Comparison of ENCODE assay signal across 9 cellular contexts in genomic region chr2:200156140-200156858, GRCh38.
A peak's percentile ranks its signal among the peaks of the same experiment; 100 is the strongest.
DNase-seq lines count a peak whose midpoint lies in the region; ATAC-seq and TF ChIP-seq lines count a peak whose summit lies in the region.
"Had no signal": no experiment of that assay in that cellular context is flagged by ENCODE, and none has a peak within 500 bp of the region (broad histone marks: within the 10 kb centered on the region; RNA-seq: fewer than 3 reads in every experiment).

No MANE protein-coding gene starts in this region.

- TF ChIP-seq CTCF in Calu3 (IDR thresholded peaks at IDR 0.05; ENCODE audit: unreplicated experiment) (no peak), ovary (IDR thresholded peaks at IDR 0.05) (no peak)

- H3K9me3 ChIP-seq in SJSA1 (replicated peaks), result no peaks in the 10 kb centered on the region; the same call in none of the 2 replicates
- H3K9me3 ChIP-seq in ovary, result no peaks in the 10 kb centered on the region

- peaks cover 16% of the 10 kb centered on the region for H3K4me1 ChIP-seq in SJSA1 (replicated peaks)
- H3K4me1 ChIP-seq in ovary (ENCODE audit: insufficient read depth), result no peaks in the 10 kb centered on the region

- no peaks in the 10 kb centered on the region for H3K36me3 Mint-ChIP-seq in Calu3 (ENCODE audit: insufficient read depth, unreplicated experiment)
- no peaks in the 10 kb centered on the region for H3K36me3 Mint-ChIP-seq in T-helper 2 cell treated with Interferon-gamma antibody and Interleukin-4, amounts not matched to agents 5 μg/mL and 100 μg/mL, for 36 hours (ENCODE audit: low read depth)
- peaks cover 8% of the 10 kb centered on the region for H3K36me3 Mint-ChIP-seq in natural killer cell treated with Interleukin-12 subunit alpha and Interleukin-12 subunit beta and Interleukin-15 and Interleukin-18, amount 100 ng/mL, for 72 hours

- H3K9me3 Mint-ChIP-seq in Calu3 (ENCODE audit: low read depth, unreplicated experiment), result peaks cover 9% of the 10 kb centered on the region
- H3K9me3 Mint-ChIP-seq in T-helper 2 cell treated with Interferon-gamma antibody and Interleukin-4, amounts not matched to agents 5 μg/mL and 100 μg/mL, for 36 hours, result peaks cover 8% of the 10 kb centered on the region
- peaks cover 6% of the 10 kb centered on the region for H3K9me3 Mint-ChIP-seq in natural killer cell treated with Interleukin-12 subunit alpha and Interleukin-12 subunit beta and Interleukin-15 and Interleukin-18, amount 100 ng/mL, for 72 hours

- TF ChIP-seq EP300 in ovary (IDR thresholded peaks at IDR 0.05), result no peak

- no peaks in the 10 kb centered on the region for H3K27me3 Mint-ChIP-seq in Calu3 (ENCODE audit: unreplicated experiment)
- no peaks in the 10 kb centered on the region for H3K27me3 Mint-ChIP-seq in T-helper 2 cell treated with Interferon-gamma antibody and Interleukin-4, amounts not matched to agents 5 μg/mL and 100 μg/mL, for 36 hours (ENCODE audit: low read depth)
- H3K27me3 Mint-ChIP-seq in natural killer cell treated with Interleukin-12 subunit alpha and Interleukin-12 subunit beta and Interleukin-15 and Interleukin-18, amount 100 ng/mL, for 72 hours, result peaks cover 6 to 9% of the 10 kb centered on the region in 2 donors

- H3K27me3 ChIP-seq in SJSA1 (replicated peaks) (no peaks in the 10 kb centered on the region), ovary (no peaks in the 10 kb centered on the region)

- CTCF ChIA-PET in Calu3 (lab: Charles Lee), result interaction anchor here (0.6 to 0.7 kb wide), 3 partner anchors 187 to 493 kb away, joined by 4 to 9 read pairs (median 4); no protein-coding TSS in a partner anchor

- H3K4me3 ChIP-seq in SJSA1 (peak overlapping the region; percentile 28), ovary (peak overlapping the region; percentile 25)

- H3K27ac ChIP-seq in SJSA1 (no peak overlapping the region), ovary (no peak overlapping the region)

- BruUV-seq in Calu3 (replicated peaks; lab: Mats Ljungman, UMichigan), result no TSS peak

- no peak for ATAC-seq in HG03108 (IDR thresholded peaks at IDR 0.05; ENCODE audit: unreplicated experiment)
- ATAC-seq in natural killer cell treated with Interleukin-12 subunit alpha and Interleukin-12 subunit beta and Interleukin-15 and Interleukin-18, amount 100 ng/mL, for 72 hours, result no peak

- DNase-seq in Calu3 (peak; percentile 59), SJSA1 (ENCODE audit: low read depth in 1 of 2, low spot score in 2 of 2) (peak in 1 of 2 experiments; percentile 57), fibroblast of peridontal ligament (ENCODE audit: extremely low read depth) (peak; percentile 96), ovary (peak in 2 of 5 donors; percentile 25 to 56)
- DNase-seq in T-helper 2 cell treated with Interferon-gamma antibody and Interleukin-4, amounts not matched to agents 5 μg/mL and 100 μg/mL, for 36 hours (ENCODE audit: low spot score), result no peak
- no peak for DNase-seq in natural killer cell treated with Interleukin-12 subunit alpha and Interleukin-12 subunit beta and Interleukin-15 and Interleukin-18, amount 100 ng/mL, for 72 hours (ENCODE audit: low spot score)
- DNase-seq in activated effector memory CD4-positive, alpha-beta T cell treated with anti-CD3 and anti-CD28 coated beads, Interleukin-2, amount 50 U/mL, for 16 hours, result no peak
- DNase-seq: H7 had no signal

- TF ChIP-seq POLR2A in ovary (IDR thresholded peaks at IDR 0.05), result no peak

- H3K4me1 Mint-ChIP-seq in Calu3 (ENCODE audit: low read depth, unreplicated experiment), result peaks cover 34% of the 10 kb centered on the region
- H3K4me1 Mint-ChIP-seq in T-helper 2 cell treated with Interferon-gamma antibody and Interleukin-4, amounts not matched to agents 5 μg/mL and 100 μg/mL, for 36 hours (ENCODE audit: low read depth), result no peaks in the 10 kb centered on the region
- H3K4me1 Mint-ChIP-seq in natural killer cell treated with Interleukin-12 subunit alpha and Interleukin-12 subunit beta and Interleukin-15 and Interleukin-18, amount 100 ng/mL, for 72 hours (ENCODE audit: low read depth in 2 of 2), result no peaks in the 10 kb centered on the region

- intact Hi-C loops in Calu3 (cut with micrococcal nuclease; ENCODE audit: unreplicated experiment), result loop anchor here (5.0 to 10.0 kb wide), 2 partner anchors 146 to 171 kb away; no protein-coding TSS in a partner anchor
- intact Hi-C loops in ovary (cut with DNase I), result no loop called here

- 25 to 33% (median 26%) methylated on average over 6 of the region's 6 CpGs for WGBS in ovary, 3 donors

- no peaks in the 10 kb centered on the region for H3K36me3 ChIP-seq in SJSA1
- H3K36me3 ChIP-seq in ovary, result no peaks in the 10 kb centered on the region

- H3K4me3 Mint-ChIP-seq in Calu3 (ENCODE audit: low read depth, unreplicated experiment), result peak overlapping the region; percentile 51
- no peak overlapping the region for H3K4me3 Mint-ChIP-seq in T-helper 2 cell treated with Interferon-gamma antibody and Interleukin-4, amounts not matched to agents 5 μg/mL and 100 μg/mL, for 36 hours
- H3K4me3 Mint-ChIP-seq in natural killer cell treated with Interleukin-12 subunit alpha and Interleukin-12 subunit beta and Interleukin-15 and Interleukin-18, amount 100 ng/mL, for 72 hours, result no peak overlapping the region

- peak overlapping the region; percentile 50 for H3K27ac Mint-ChIP-seq in Calu3 (ENCODE audit: unreplicated experiment)
- H3K27ac Mint-ChIP-seq in T-helper 2 cell treated with Interferon-gamma antibody and Interleukin-4, amounts not matched to agents 5 μg/mL and 100 μg/mL, for 36 hours, result no peak overlapping the region
- no peak overlapping the region for H3K27ac Mint-ChIP-seq in natural killer cell treated with Interleukin-12 subunit alpha and Interleukin-12 subunit beta and Interleukin-15 and Interleukin-18, amount 100 ng/mL, for 72 hours

Comparison
In these comparisons a context has a peak if more than half of its experiments do, and no peak if none do; other contexts are left out.
1. DNase-seq: peak in Calu3 (single experiment) and fibroblast of peridontal ligament (single experiment); none in T-helper 2 cell treated with Interferon-gamma antibody and Interleukin-4, amounts not matched to agents 5 μg/mL and 100 μg/mL, for 36 hours (single experiment), natural killer cell treated with Interleukin-12 subunit alpha and Interleukin-12 subunit beta and Interleukin-15 and Interleukin-18, amount 100 ng/mL, for 72 hours (single experiment) and activated effector memory CD4-positive, alpha-beta T cell treated with anti-CD3 and anti-CD28 coated beads, Interleukin-2, amount 50 U/mL, for 16 hours (single experiment).